11 cellular contexts compared by ENCODE assay signal in genomic region chrX:147635186-147635585, GRCh38.
"Had no signal": no experiment of that assay in that cellular context is flagged by ENCODE, and none has a peak within 500 bp of the region (broad histone marks: within the 10 kb centered on the region; RNA-seq: fewer than 3 reads in every experiment).

No MANE protein-coding gene starts in this region.

- H3K4me3 Mint-ChIP-seq: GM23338, H9, HFFc6 had no signal

- FAIRE-seq: H1, H54 had no signal

- H3K4me3 ChIP-seq: GM23248, GM23338, HAP-1 had no signal

- H3K27ac ChIP-seq: GM23248 had no signal

- ATAC-seq: GM23338, HCT116 had no signal

- H3K27ac Mint-ChIP-seq: GM23338, H9, HFFc6 had no signal

- H3K4me2 ChIP-seq: GM23338 had no signal

- H3K9me3 ChIP-seq: HAP-1 had no signal

- H3K9ac ChIP-seq: GM23248 had no signal

- DNase-seq: GM23248, GOT3, H7, H9, HCEC 1CT, HFFc6 had no signal

- H2AFZ ChIP-seq: GM23248, GM23338 had no signal

- H3K36me3 ChIP-seq: HAP-1 had no signal

- H3K9me3 Mint-ChIP-seq: HFFc6 had no signal

- H3K4me1 ChIP-seq: HAP-1 had no signal
